ENCODE assay signal across 8 cellular contexts in the genomic region with DNA sequence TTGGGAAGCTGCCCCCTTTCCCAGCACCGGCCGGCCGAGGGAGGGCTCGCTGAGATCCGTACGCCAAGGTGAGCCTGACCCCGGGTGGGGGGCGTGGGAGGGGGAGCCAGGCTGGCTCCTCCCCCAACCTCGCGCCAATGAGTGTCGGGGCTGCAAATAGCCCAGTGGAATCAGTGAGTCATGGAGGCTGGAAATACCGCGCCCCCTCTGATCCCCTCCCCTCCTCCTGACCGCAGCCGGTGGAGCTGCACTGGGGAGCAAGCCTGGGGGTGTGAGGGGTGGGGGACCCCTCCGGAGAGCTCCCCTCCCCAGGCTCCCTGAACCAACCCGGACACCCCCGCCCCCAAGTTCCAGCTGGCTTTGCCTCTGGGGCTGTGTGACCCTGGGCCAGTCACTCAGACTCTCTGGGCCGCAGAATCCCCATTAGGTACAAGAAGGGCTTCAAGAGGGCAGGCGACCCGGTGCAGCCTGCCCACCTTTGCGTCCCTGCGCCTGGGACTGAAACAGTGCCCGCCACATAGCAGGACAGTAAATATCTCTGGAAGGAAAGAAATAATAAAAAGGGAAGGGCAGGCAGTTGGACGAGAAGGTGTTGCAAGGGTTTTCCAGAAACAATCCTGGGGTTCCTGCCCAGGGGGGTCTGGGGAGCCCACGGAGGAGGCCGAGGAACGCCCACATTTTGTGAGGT. TPM values are rescaled to one million over a fixed set of nuclear protein-coding genes. Genes with fewer than 3 reads are reported as not detected.
DNase-seq lines count a peak whose midpoint lies in the region; FAIRE-seq and TF ChIP-seq lines count a peak whose summit lies in the region.

No MANE protein-coding gene starts in this region.

- TF ChIP-seq CTCF in RWPE1 (conservative IDR thresholded peaks at IDR 0.05; ENCODE audit: low read depth) (no peak), astrocyte of the spinal cord (IDR thresholded peaks at IDR 0.05; ENCODE audit: low read depth, low read length) (no peak), keratinocyte (optimal IDR thresholded peaks at IDR 0.05 in 1 of 3, IDR thresholded peaks at IDR 0.05 in 1 of 3, conservative IDR thresholded peaks at IDR 0.05 in 1 of 3; ENCODE audit: extremely low read depth in 1 of 3, insufficient read depth in 2 of 3, low read length in 3 of 3) (no peak)

- peaks cover 3% of the 10 kb centered on the region for H4K20me1 ChIP-seq in keratinocyte (ENCODE audit: control insufficient read depth, extremely low read depth, insufficient read depth, low read length)

- H3K9ac ChIP-seq in keratinocyte (ENCODE audit: control insufficient read depth, extremely low read depth, insufficient read depth, low read length): peak overlapping the region; percentile 32

- no peak for FAIRE-seq in keratinocyte (lab: Jason Lieb, UNC)

- DNase-seq in NCI-H748 (lab: John Stamatoyannopoulos, UW; ENCODE audit: unreplicated experiment) (peak; percentile 19), NCI-H748 treated with DMSO at 0.1 percent for 48 hours (lab: John Stamatoyannopoulos, UW) (no peak), RWPE1 (ENCODE audit: low spot score) (peak; percentile 57), astrocyte of the spinal cord (ENCODE audit: low read depth, low spot score) (peak; percentile 74), keratinocyte (ENCODE audit: low read depth, low spot score) (no peak), mesenteric fat pad (ENCODE audit: low spot score) (no peak), NCI-H1105 treated with DMSO at 0.1 percent for 48 hours (lab: John Stamatoyannopoulos, UW) (no peak)
- DNase-seq in stimulated activated CD4-positive, alpha-beta T cell treated with anti-CD3 and anti-CD28 coated beads, Interleukin-2, amount 100 ng/mL, for 4 hours (ENCODE audit: low read depth): peak; percentile 73

- CTCF ChIA-PET in RWPE1 (lab: Yijun Ruan, JAX): interaction anchor here (0.6 to 2.2 kb wide), 3 partner anchors 15 to 60 kb away, joined by 3 to 5 read pairs (median 3); a partner anchor contains a TSS

- no peak overlapping the region for H2AFZ ChIP-seq in keratinocyte (ENCODE audit: control insufficient read depth, low read length)

- no peaks in the 10 kb centered on the region for H3K9me1 ChIP-seq in keratinocyte (ENCODE audit: control insufficient read depth, extremely low read depth, insufficient read depth, low read length)

- H3K27ac ChIP-seq in RWPE1 (peak overlapping the region; percentile 70), keratinocyte (ENCODE audit: control insufficient read depth, insufficient read depth, low read length) (no peak overlapping the region)

- H3K79me2 ChIP-seq in keratinocyte (ENCODE audit: control insufficient read depth, insufficient read depth, low read length): no peaks in the 10 kb centered on the region

- H3K4me3 ChIP-seq in astrocyte of the spinal cord (ENCODE audit: low read depth, low read length): peak overlapping the region; percentile 22
- peak overlapping the region in 1 of 3 experiments; percentile 18 for H3K4me3 ChIP-seq in keratinocyte (ENCODE audit: control insufficient read depth in 2 of 3, extremely low read depth in 1 of 3, insufficient read depth in 2 of 3, low read depth in 1 of 3, low read length in 3 of 3)

- POLR2A ChIA-PET in RWPE1 (lab: Yijun Ruan, JAX; ENCODE audit: low non-redundant PET): no interaction called here

- no peaks in the 10 kb centered on the region for H3K36me3 ChIP-seq in keratinocyte (ENCODE audit: control insufficient read depth in 2 of 2, extremely low read depth in 1 of 2, insufficient read depth in 2 of 2, low read length in 2 of 2)

- no peaks in the 10 kb centered on the region for H3K9me3 ChIP-seq in keratinocyte (ENCODE audit: control insufficient read depth, low read depth, low read length)

- H3K4me1 ChIP-seq in keratinocyte (ENCODE audit: control insufficient read depth, extremely low read depth, insufficient read depth, low read length): peaks cover 4% of the 10 kb centered on the region

- no peaks in the 10 kb centered on the region for H3K27me3 ChIP-seq in keratinocyte (ENCODE audit: control insufficient read depth, extremely low read depth, insufficient read depth, low read length)

- H3K4me2 ChIP-seq in keratinocyte (ENCODE audit: control insufficient read depth, extremely low read depth, insufficient read depth, low read depth, low read length): peak overlapping the region; percentile 56

- dilution Hi-C loops in keratinocyte (cut with MboI; ENCODE audit: extremely low pct_ligation_motif_present, low sequenced_read_pairs): no loop called here

- in situ Hi-C loops in astrocyte of the spinal cord (cut with HindIII; ENCODE audit: low sequenced_read_pairs): no loop called here

RNA-seq across cellular contexts. Expression of a gene that starts 4.5 kb away (rescaled TPM):
- 0.03 to 0.05 TPM in 2 of 3 replicates, not detected in the other for polyA plus RNA-seq in keratinocyte
- not detected for polyA plus RNA-seq in keratinocyte (2011; ENCODE audit: low read depth)
- not detected in 2 replicates for polyA plus RNA-seq in keratinocyte (2011; cell fraction: cytosol; rRNA removed)
- polyA plus RNA-seq in keratinocyte (2011; cell fraction: nucleus; rRNA removed): not detected in 2 replicates
- not detected in 2 replicates for polyA plus RNA-seq in keratinocyte (2012; ENCODE audit: low replicate concordance)
- polyA minus RNA-seq in keratinocyte: 0.46 TPM in 1 of 3 replicates, not detected in the others
- not detected for polyA minus RNA-seq in keratinocyte (2011; cell fraction: cytosol; rRNA and poly(A)+ RNA removed)
- polyA minus RNA-seq in keratinocyte (2011; cell fraction: nucleus; rRNA and poly(A)+ RNA removed): not detected in 2 replicates
- 342 TPM for total RNA-seq in mesenteric fat pad

RNA-seq across cellular contexts. Expression of a gene that starts 8.5 kb away (rescaled TPM):
- polyA plus RNA-seq in keratinocyte: not detected in 3 replicates
- not detected for polyA plus RNA-seq in keratinocyte (2011; ENCODE audit: low read depth)
- polyA plus RNA-seq in keratinocyte (2011; cell fraction: cytosol; rRNA removed): not detected in 2 replicates
- not detected in 2 replicates for polyA plus RNA-seq in keratinocyte (2011; cell fraction: nucleus; rRNA removed)
- not detected in 2 replicates for polyA plus RNA-seq in keratinocyte (2012; ENCODE audit: low replicate concordance)
- not detected in 3 replicates for polyA minus RNA-seq in keratinocyte
- polyA minus RNA-seq in keratinocyte (2011; cell fraction: cytosol; rRNA and poly(A)+ RNA removed): not detected
- not detected in 2 replicates for polyA minus RNA-seq in keratinocyte (2011; cell fraction: nucleus; rRNA and poly(A)+ RNA removed)
- total RNA-seq in mesenteric fat pad: 0.39 TPM

RNA-seq across cellular contexts. Expression of a gene that starts 9.3 kb away (rescaled TPM):
- polyA plus RNA-seq in keratinocyte: not detected in 3 replicates
- not detected for polyA plus RNA-seq in keratinocyte (2011; ENCODE audit: low read depth)
- not detected in 2 replicates for polyA plus RNA-seq in keratinocyte (2011; cell fraction: cytosol; rRNA removed)
- not detected in 2 replicates for polyA plus RNA-seq in keratinocyte (2011; cell fraction: nucleus; rRNA removed)
- polyA plus RNA-seq in keratinocyte (2012; ENCODE audit: low replicate concordance): not detected in 2 replicates
- polyA minus RNA-seq in keratinocyte: 0.06 to 0.13 TPM in 2 of 3 replicates, not detected in the other
- not detected for polyA minus RNA-seq in keratinocyte (2011; cell fraction: cytosol; rRNA and poly(A)+ RNA removed)
- not detected in 2 replicates for polyA minus RNA-seq in keratinocyte (2011; cell fraction: nucleus; rRNA and poly(A)+ RNA removed)
- not detected for total RNA-seq in mesenteric fat pad

RNA-seq across cellular contexts. Expression of a gene that starts 30.2 kb away (rescaled TPM):
- 0.10 TPM in 1 of 3 replicates, not detected in the others for polyA plus RNA-seq in keratinocyte
- polyA plus RNA-seq in keratinocyte (2011; ENCODE audit: low read depth): not detected
- polyA plus RNA-seq in keratinocyte (2011; cell fraction: cytosol; rRNA removed): 0.05 TPM in 1 of 2 replicates, not detected in the other
- not detected in 2 replicates for polyA plus RNA-seq in keratinocyte (2011; cell fraction: nucleus; rRNA removed)
- not detected in 2 replicates for polyA plus RNA-seq in keratinocyte (2012; ENCODE audit: low replicate concordance)
- polyA minus RNA-seq in keratinocyte: 0.16 TPM in 1 of 3 replicates, not detected in the others
- polyA minus RNA-seq in keratinocyte (2011; cell fraction: cytosol; rRNA and poly(A)+ RNA removed): not detected
- polyA minus RNA-seq in keratinocyte (2011; cell fraction: nucleus; rRNA and poly(A)+ RNA removed): not detected in 2 replicates
- 0.35 TPM for total RNA-seq in mesenteric fat pad

RNA-seq across cellular contexts. Expression of a gene that starts 37.5 kb away (rescaled TPM):
- polyA plus RNA-seq in keratinocyte: 18.4 to 46.0 TPM (median 19.7 TPM) in 3 replicates
- polyA plus RNA-seq in keratinocyte (2011; ENCODE audit: low read depth): 19.9 TPM
- 14.4 and 22.8 TPM in 2 replicates for polyA plus RNA-seq in keratinocyte (2011; cell fraction: cytosol; rRNA removed)
- 54.4 and 73.4 TPM in 2 replicates for polyA plus RNA-seq in keratinocyte (2011; cell fraction: nucleus; rRNA removed)
- 17.7 and 30.4 TPM in 2 replicates for polyA plus RNA-seq in keratinocyte (2012; ENCODE audit: low replicate concordance)
- polyA minus RNA-seq in keratinocyte: 30.1 to 46.5 TPM (median 44.2 TPM) in 3 replicates
- 45.1 TPM for polyA minus RNA-seq in keratinocyte (2011; cell fraction: cytosol; rRNA and poly(A)+ RNA removed)
- polyA minus RNA-seq in keratinocyte (2011; cell fraction: nucleus; rRNA and poly(A)+ RNA removed): 27.1 and 27.3 TPM in 2 replicates
- 29.9 TPM for total RNA-seq in mesenteric fat pad

Comparison
In these comparisons a context has a peak if more than half of its experiments do, and no peak if none do; other contexts are left out.
1. DNase-seq: peak in NCI-H748 (single experiment), RWPE1 (single experiment), astrocyte of the spinal cord (single experiment) and stimulated activated CD4-positive, alpha-beta T cell treated with anti-CD3 and anti-CD28 coated beads, Interleukin-2, amount 100 ng/mL, for 4 hours (single experiment); none in NCI-H748 treated with DMSO at 0.1 percent for 48 hours (single experiment), keratinocyte (single experiment), mesenteric fat pad (single experiment) and NCI-H1105 treated with DMSO at 0.1 percent for 48 hours (single experiment).